14 cellular contexts compared by ENCODE assay signal in genomic region chr1:54359393-54360162, GRCh38. TPM values are rescaled to one million over a fixed set of nuclear protein-coding genes. Genes with fewer than 3 reads are reported as not detected.
DNase-seq lines count a peak whose midpoint lies in the region; ATAC-seq and TF ChIP-seq lines count a peak whose summit lies in the region.
"Had no signal": no experiment of that assay in that cellular context is flagged by ENCODE, and none has a peak within 500 bp of the region (broad histone marks: within the 10 kb centered on the region; RNA-seq: fewer than 3 reads in every experiment).

No MANE protein-coding gene starts in this region.

- H3K4me1 ChIP-seq in sigmoid colon: peaks cover 0 to 77% (median 63%) of the 10 kb centered on the region in 4 donors
- H3K4me1 ChIP-seq in transverse colon: peaks cover 18 to 64% (median 40%) of the 10 kb centered on the region in 4 donors
- H3K4me1 ChIP-seq: breast epithelium had no signal

- TF ChIP-seq POLR2A in NB4 (IDR thresholded peaks at IDR 0.05; ENCODE audit: extremely low read depth, insufficient read length) (no peak), sigmoid colon (IDR thresholded peaks at IDR 0.05) (no peak), transverse colon (IDR thresholded peaks at IDR 0.05) (no peak)

- H3K4me3 ChIP-seq in NB4 (ENCODE audit: low read depth, low read length) (no peak overlapping the region), dorsolateral prefrontal cortex (no peak overlapping the region), sigmoid colon (no peak overlapping the region), transverse colon (no peak overlapping the region)
- H3K4me3 ChIP-seq: breast epithelium, neural progenitor cell, smooth muscle cell, tibial nerve had no signal

- peak overlapping the region in 51 of 59 donors; percentile 1 to 92 (median 53) for H3K27ac ChIP-seq in dorsolateral prefrontal cortex
- H3K27ac ChIP-seq in sigmoid colon: peak overlapping the region in 3 of 4 donors; percentile 7 to 52 (median 48)
- no peak overlapping the region for H3K27ac ChIP-seq in transverse colon
- H3K27ac ChIP-seq: breast epithelium, neural progenitor cell, tibial nerve had no signal

- H3K27ac Mint-ChIP-seq in activated CD4-positive, alpha-beta T cell treated with anti-CD3 and anti-CD28 coated beads, Interleukin-2, amount 10 ng/mL, durations not matched to agents 24 days and 14 days: peak overlapping the region; percentile 67

- ATAC-seq in GM18511 (IDR thresholded peaks at IDR 0.05; ENCODE audit: unreplicated experiment) (no peak), HG02885 (IDR thresholded peaks at IDR 0.05; ENCODE audit: poor library complexity, unreplicated experiment) (no peak)

- peak; percentile 2 for TF ChIP-seq CTCF in NB4 (IDR thresholded peaks at IDR 0.05; ENCODE audit: low read depth, low read length)
- TF ChIP-seq CTCF in dorsolateral prefrontal cortex (IDR thresholded peaks at IDR 0.05 in 54 of 56, conservative IDR thresholded peaks at IDR 0.05 in 2 of 56; ENCODE audit: low read depth in 1 of 56, partially characterized antibody in 56 of 56): no peak
- no peak for TF ChIP-seq CTCF in sigmoid colon (IDR thresholded peaks at IDR 0.05)
- TF ChIP-seq CTCF in transverse colon (IDR thresholded peaks at IDR 0.05): no peak

- H3K4me3 Mint-ChIP-seq in activated CD4-positive, alpha-beta T cell treated with anti-CD3 and anti-CD28 coated beads, Interleukin-2, amount 10 ng/mL, durations not matched to agents 24 days and 14 days: peak overlapping the region; percentile 9
- H3K4me3 Mint-ChIP-seq: T-helper 1 cell treated with Interleukin-12 subunit alpha and Interleukin-12 subunit beta and Interleukin-4 antibody, amounts not matched to agents 30 μg/mL and 1 μg/mL, for 36 hours had no signal

- TF ChIP-seq EP300 in sigmoid colon (IDR thresholded peaks at IDR 0.05) (no peak), transverse colon (IDR thresholded peaks at IDR 0.05; ENCODE audit: low read depth) (no peak)

- H3K9me3 ChIP-seq in sigmoid colon (no peaks in the 10 kb centered on the region), transverse colon (no peaks in the 10 kb centered on the region)
- H3K9me3 ChIP-seq: breast epithelium, tibial nerve had no signal

- intact Hi-C loops in activated CD4-positive, alpha-beta T cell treated with anti-CD3 and anti-CD28 coated beads, Interleukin-2, amount 10 ng/mL, durations not matched to agents 24 days and 14 days (cut with micrococcal nuclease): loop anchor here (5.0 kb wide), 1 partner anchor 128 kb away; no protein-coding TSS in a partner anchor
- intact Hi-C loops in dorsolateral prefrontal cortex (cut with DNase I) (loop anchor here (2.0 to 10.0 kb wide), 4 partner anchors 43 to 128 kb away; no protein-coding TSS in a partner anchor), sigmoid colon (cut with DNase I) (no loop called here), transverse colon (cut with DNase I; ENCODE audit: low total_unique reads) (no loop called here)

- H3K4me1 Mint-ChIP-seq in activated CD4-positive, alpha-beta T cell treated with anti-CD3 and anti-CD28 coated beads, Interleukin-2, amount 10 ng/mL, durations not matched to agents 24 days and 14 days: peaks cover 85% of the 10 kb centered on the region

- H3K36me3 Mint-ChIP-seq in activated CD4-positive, alpha-beta T cell treated with anti-CD3 and anti-CD28 coated beads, Interleukin-2, amount 10 ng/mL, durations not matched to agents 24 days and 14 days (ENCODE audit: low read depth): peaks cover 20% of the 10 kb centered on the region

- in situ Hi-C loops in transverse colon (cut with MboI; ENCODE audit: low pct_ligation_motif_present in 1 of 4, low pct_unique_long_range_greater_than_20kb in 1 of 4, low sequenced_read_pairs in 3 of 4): no loop called here

- H3K9me3 Mint-ChIP-seq in activated CD4-positive, alpha-beta T cell treated with anti-CD3 and anti-CD28 coated beads, Interleukin-2, amount 10 ng/mL, durations not matched to agents 24 days and 14 days: no peaks in the 10 kb centered on the region
- H3K9me3 Mint-ChIP-seq: neural progenitor cell; T-helper 1 cell treated with Interleukin-12 subunit alpha and Interleukin-12 subunit beta and Interleukin-4 antibody, amounts not matched to agents 30 μg/mL and 1 μg/mL, for 36 hours had no signal

- no peaks in the 10 kb centered on the region for H3K36me3 ChIP-seq in sigmoid colon
- no peaks in the 10 kb centered on the region for H3K36me3 ChIP-seq in transverse colon
- H3K36me3 ChIP-seq: breast epithelium, neural progenitor cell, tibial nerve had no signal

- 79 to 81% methylated on average over 9 of the region's 9 CpGs for WGBS in sigmoid colon, 2 donors
- 73 to 80% methylated on average over 9 of the region's 9 CpGs for WGBS in transverse colon (ENCODE audit: low coverage in 1 of 2), 2 donors

- DNase-seq in activated CD4-positive, alpha-beta T cell treated with anti-CD3 and anti-CD28 coated beads, Interleukin-2, amount 10 ng/mL, durations not matched to agents 24 days and 14 days: no peak
- DNase-seq in activated CD4-positive, alpha-beta T cell treated with anti-CD3 and anti-CD28 coated beads for 4 hours: no peak
- DNase-seq in NB4 (ENCODE audit: low read depth): no peak
- DNase-seq in dorsolateral prefrontal cortex: no peak
- DNase-seq in sigmoid colon: no peak
- no peak for DNase-seq in transverse colon
- DNase-seq: DMS 273 treated with DMSO at 0.1 percent for 48 hours had no signal

- H3K27me3 Mint-ChIP-seq in activated CD4-positive, alpha-beta T cell treated with anti-CD3 and anti-CD28 coated beads, Interleukin-2, amount 10 ng/mL, durations not matched to agents 24 days and 14 days: no peaks in the 10 kb centered on the region

- H3K27me3 ChIP-seq in dorsolateral prefrontal cortex (no peaks in the 10 kb centered on the region), sigmoid colon (no peaks in the 10 kb centered on the region), transverse colon (no peaks in the 10 kb centered on the region)
- H3K27me3 ChIP-seq: breast epithelium, neural progenitor cell, tibial nerve had no signal

RNA-seq across cellular contexts. Expression of gene SSBP3, which starts 46.6 kb away (rescaled TPM):
- 84.1 and 87.9 TPM in 2 replicates for total RNA-seq in activated CD4-positive, alpha-beta T cell treated with anti-CD3 and anti-CD28 coated beads, Interleukin-2, amount 10 ng/mL, durations not matched to agents 24 days and 14 days
- 100 to 1,000 TPM in 118 of 120 experiments, 10 to 100 TPM in 2; 90.9 to 247 (median 178) TPM for total RNA-seq in dorsolateral prefrontal cortex
- 10 to 100 TPM; 27.4 to 38.5 (median 34.8) TPM for total RNA-seq in sigmoid colon
- 10 to 100 TPM; 40.1 to 62.5 (median 41.8) TPM for polyA plus RNA-seq in sigmoid colon
- total RNA-seq in transverse colon: 100 to 1,000 TPM in 1 of 4 donors, 10 to 100 TPM in 3; 28.7 to 162 (median 37.0) TPM

Comparison
In these comparisons a context has a peak if more than half of its experiments do, and no peak if none do; other contexts are left out.
1. H3K27ac ChIP-seq: peak in dorsolateral prefrontal cortex (51 of 59) and sigmoid colon (3 of 4); none in transverse colon (0 of 4).
2. intact Hi-C loops: an anchor here in activated CD4-positive, alpha-beta T cell treated with anti-CD3 and anti-CD28 coated beads, Interleukin-2, amount 10 ng/mL, durations not matched to agents 24 days and 14 days (5.0 kb wide) and dorsolateral prefrontal cortex (2.0 to 10.0 kb wide); none called in sigmoid colon and transverse colon.